ENCODE assay signal across 29 cellular contexts in the genomic region with DNA sequence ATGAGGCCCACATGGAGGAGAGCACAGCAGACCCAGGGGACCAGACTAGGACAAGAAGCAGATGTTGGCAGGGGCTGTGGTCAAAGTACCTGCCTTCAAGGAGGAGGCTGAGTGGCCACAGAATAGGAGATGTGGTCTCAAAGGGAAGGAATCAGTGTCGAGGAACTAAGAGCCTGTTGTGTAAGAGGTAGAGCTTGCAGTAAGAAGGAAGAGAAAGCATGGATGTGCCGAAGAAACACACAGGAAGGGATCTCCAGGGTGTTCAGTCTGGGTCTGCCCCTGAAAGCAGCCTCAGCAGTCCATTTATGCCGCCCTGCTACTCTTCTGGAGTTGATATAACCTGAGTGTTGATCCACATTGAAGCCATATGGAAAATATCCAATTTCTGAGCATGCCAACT.
DNase-seq lines count a peak whose midpoint lies in the region; ATAC-seq, FAIRE-seq and TF ChIP-seq lines count a peak whose summit lies in the region.
"Had no signal": no experiment of that assay in that cellular context is flagged by ENCODE, and none has a peak within 500 bp of the region (broad histone marks: within the 10 kb centered on the region; RNA-seq: fewer than 3 reads in every experiment).

No MANE protein-coding gene starts in this region.

- no peak overlapping the region for H3K27ac ChIP-seq in upper lobe of right lung
- H3K27ac ChIP-seq: neural progenitor cell, PC-9, psoas muscle, SJCRH30, testis had no signal

- H3K9me3 ChIP-seq in upper lobe of right lung = no peaks in the 10 kb centered on the region
- H3K9me3 ChIP-seq: psoas muscle, testis had no signal

- H3K27me3 Mint-ChIP-seq in dendritic cell treated with granulocyte-macrophage colony-stimulating factor and Interleukin-4, amounts not matched to agents 40 ng/mL and 50 ng/mL, for 4 days = no peaks in the 10 kb centered on the region

- peaks cover 5% of the 10 kb centered on the region for H3K4me1 ChIP-seq in upper lobe of right lung
- H3K4me1 ChIP-seq: psoas muscle, SJCRH30, testis had no signal

- no peaks in the 10 kb centered on the region for H3K27me3 ChIP-seq in upper lobe of right lung
- H3K27me3 ChIP-seq: heart right ventricle, neural progenitor cell, SJCRH30, testis had no signal

- H3K36me3 ChIP-seq in upper lobe of right lung = peaks cover 41% of the 10 kb centered on the region

- FAIRE-seq in D721Med (lab: Jason Lieb, UNC) = no peak
- FAIRE-seq: astrocyte, K562, small intestine had no signal

- peak; percentile 35 for ATAC-seq in Right ventricle myocardium inferior
- no peak for ATAC-seq in left cardiac atrium
- ATAC-seq in upper lobe of right lung = peak; percentile 80
- no peak for ATAC-seq in HG02852 (IDR thresholded peaks at IDR 0.05; ENCODE audit: unreplicated experiment)
- ATAC-seq: activated naive CD4-positive, alpha-beta T cell treated with anti-CD3 and anti-CD28 coated beads, Interleukin-2, amount 50 U/mL, for 72 hours; activated T-helper 17 cell treated with anti-CD3 and anti-CD28 coated beads, Interleukin-2, amount 50 U/mL, for 72 hours; GM23338; K562; psoas muscle; stimulated activated memory B cell treated with anti-CD40 and anti-IgM and Interleukin-4, amounts not matched to agents 10 μg/mL and 1 μg/mL and 100 μg/mL, for 72 hours had no signal

- peak overlapping the region; percentile 30 for H3K4me3 Mint-ChIP-seq in dendritic cell treated with granulocyte-macrophage colony-stimulating factor and Interleukin-4, amounts not matched to agents 40 ng/mL and 50 ng/mL, for 4 days
- H3K4me3 Mint-ChIP-seq: activated T-helper 17 cell treated with anti-CD3 and anti-CD28 coated beads, Interleukin-2, amount 50 U/mL, for 72 hours; B cell; GM23338; neural progenitor cell; stimulated activated memory B cell treated with anti-CD40 and anti-IgM and Interleukin-4, amounts not matched to agents 10 μg/mL and 1 μg/mL and 100 μg/mL, for 72 hours; T-helper 1 cell treated with Interleukin-12 subunit alpha and Interleukin-12 subunit beta and Interleukin-4 antibody, amounts not matched to agents 30 μg/mL and 1 μg/mL, for 36 hours had no signal

- H3K27ac Mint-ChIP-seq in dendritic cell treated with granulocyte-macrophage colony-stimulating factor and Interleukin-4, amounts not matched to agents 40 ng/mL and 50 ng/mL, for 4 days = peak overlapping the region; percentile 35
- H3K27ac Mint-ChIP-seq: activated naive CD4-positive, alpha-beta T cell treated with anti-CD3 and anti-CD28 coated beads, Interleukin-2, amount 50 U/mL, for 72 hours; activated T-helper 17 cell treated with anti-CD3 and anti-CD28 coated beads, Interleukin-2, amount 50 U/mL, for 72 hours; B cell; GM23338; neural progenitor cell; stimulated activated memory B cell treated with anti-CD40 and anti-IgM and Interleukin-4, amounts not matched to agents 10 μg/mL and 1 μg/mL and 100 μg/mL, for 72 hours; T-helper 1 cell treated with Interleukin-12 subunit alpha and Interleukin-12 subunit beta and Interleukin-4 antibody, amounts not matched to agents 30 μg/mL and 1 μg/mL, for 36 hours had no signal

- peaks cover 47% of the 10 kb centered on the region for H3K4me1 Mint-ChIP-seq in dendritic cell treated with granulocyte-macrophage colony-stimulating factor and Interleukin-4, amounts not matched to agents 40 ng/mL and 50 ng/mL, for 4 days (ENCODE audit: low read depth)
- H3K4me1 Mint-ChIP-seq: activated T-helper 17 cell treated with anti-CD3 and anti-CD28 coated beads, Interleukin-2, amount 50 U/mL, for 72 hours; B cell; stimulated activated memory B cell treated with anti-CD40 and anti-IgM and Interleukin-4, amounts not matched to agents 10 μg/mL and 1 μg/mL and 100 μg/mL, for 72 hours had no signal

- TF ChIP-seq POLR2A in NB4 (IDR thresholded peaks at IDR 0.05; ENCODE audit: extremely low read depth, insufficient read length) = no peak

- DNase-seq in Right ventricle myocardium inferior (ENCODE audit: missing footprints) (no peak), left cardiac atrium (no peak), NB4 (ENCODE audit: low read depth) (peak; percentile 68), upper lobe of right lung (no peak), HK-2 (ENCODE audit: unreplicated experiment) (no peak), D721Med (ENCODE audit: insufficient read length, low spot score) (no peak)
- DNase-seq: activated CD4-positive, alpha-beta T cell treated with anti-CD3 and anti-CD28 coated beads, Interleukin-2, amount 50 U/mL, for 1 hour; COR-L47; heart right ventricle; NCI-H1930; NCI-H345; NCI-H82; PC-9; psoas muscle; SJCRH30; small intestine; stimulated activated CD4-positive, alpha-beta T cell treated with anti-CD3 and anti-CD28 coated beads, Interleukin-2, amount 100 ng/mL, for 24 hours; testis had no signal

- H3K4me3 ChIP-seq in NB4 (ENCODE audit: low read depth, low read length) (no peak overlapping the region), upper lobe of right lung (no peak overlapping the region)
- H3K4me3 ChIP-seq: GM23338, heart right ventricle, K562, neural progenitor cell, PC-9, psoas muscle, SJCRH30, testis had no signal

- no peaks in the 10 kb centered on the region for H3K9me3 Mint-ChIP-seq in dendritic cell treated with granulocyte-macrophage colony-stimulating factor and Interleukin-4, amounts not matched to agents 40 ng/mL and 50 ng/mL, for 4 days
- H3K9me3 Mint-ChIP-seq: activated naive CD4-positive, alpha-beta T cell treated with anti-CD3 and anti-CD28 coated beads, Interleukin-2, amount 50 U/mL, for 72 hours; activated T-helper 17 cell treated with anti-CD3 and anti-CD28 coated beads, Interleukin-2, amount 50 U/mL, for 72 hours; neural progenitor cell; stimulated activated memory B cell treated with anti-CD40 and anti-IgM and Interleukin-4, amounts not matched to agents 10 μg/mL and 1 μg/mL and 100 μg/mL, for 72 hours; T-helper 1 cell treated with Interleukin-12 subunit alpha and Interleukin-12 subunit beta and Interleukin-4 antibody, amounts not matched to agents 30 μg/mL and 1 μg/mL, for 36 hours had no signal

- H3K36me3 Mint-ChIP-seq in dendritic cell treated with granulocyte-macrophage colony-stimulating factor and Interleukin-4, amounts not matched to agents 40 ng/mL and 50 ng/mL, for 4 days (ENCODE audit: low read depth) = no peaks in the 10 kb centered on the region
- H3K36me3 Mint-ChIP-seq: activated naive CD4-positive, alpha-beta T cell treated with anti-CD3 and anti-CD28 coated beads, Interleukin-2, amount 50 U/mL, for 72 hours; stimulated activated memory B cell treated with anti-CD40 and anti-IgM and Interleukin-4, amounts not matched to agents 10 μg/mL and 1 μg/mL and 100 μg/mL, for 72 hours had no signal

- TF ChIP-seq CTCF in NB4 (IDR thresholded peaks at IDR 0.05; ENCODE audit: low read depth, low read length) = no peak
- no peak for TF ChIP-seq CTCF in upper lobe of right lung (IDR thresholded peaks at IDR 0.05)
- no peak for TF ChIP-seq CTCF in D721Med (IDR thresholded peaks at IDR 0.05; ENCODE audit: insufficient read depth, missing control alignments)

- intact Hi-C loops in Right ventricle myocardium inferior (cut with DNase I) (loop anchor here (5.0 kb wide), 1 partner anchor 36 kb away; no protein-coding TSS in a partner anchor), left cardiac atrium (cut with DNase I) (no loop called here), upper lobe of right lung (cut with DNase I) (no loop called here)
- intact Hi-C loops in dendritic cell treated with granulocyte-macrophage colony-stimulating factor and Interleukin-4, amounts not matched to agents 40 ng/mL and 50 ng/mL, for 4 days (cut with micrococcal nuclease) = no loop called here

Comparison
In these comparisons a context has a peak if more than half of its experiments do, and no peak if none do; other contexts are left out.
1. ATAC-seq: peak in Right ventricle myocardium inferior (single experiment) and upper lobe of right lung (single experiment); none in left cardiac atrium (0 of 2) and HG02852 (single experiment).